Comparison of ENCODE assay signal across 29 cellular contexts in the genomic region with DNA sequence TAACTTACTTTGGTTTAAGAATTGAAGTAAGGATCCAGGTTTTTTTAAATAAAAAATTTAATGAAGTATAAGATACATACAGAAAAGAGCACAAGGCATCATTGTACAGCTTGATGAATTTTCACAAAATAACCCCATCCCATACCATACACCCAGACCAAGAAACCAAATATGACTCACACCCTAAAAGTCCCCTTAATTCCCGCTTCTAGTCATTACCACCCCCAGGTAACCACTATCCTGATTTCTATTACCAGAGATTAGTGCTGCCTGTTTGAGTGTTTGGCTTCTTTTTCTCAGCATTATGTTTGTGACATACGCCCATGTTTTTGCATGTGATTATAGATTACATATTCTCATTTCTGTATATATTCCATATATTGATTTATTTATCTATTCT.
DNase-seq lines count a peak whose midpoint lies in the region; ATAC-seq and TF ChIP-seq lines count a peak whose summit lies in the region.
"Had no signal": no experiment of that assay in that cellular context is flagged by ENCODE, and none has a peak within 500 bp of the region (broad histone marks: within the 10 kb centered on the region; RNA-seq: fewer than 3 reads in every experiment).

No MANE protein-coding gene starts in this region.

- H3K79me2 ChIP-seq in GM23338 (replicated peaks; ENCODE audit: insufficient read depth), result no peaks in the 10 kb centered on the region

- H3K27me3 Mint-ChIP-seq in activated T-cell treated with anti-CD3 and anti-CD28 coated beads, Interleukin-2, amount 50 U/mL, for 4 hours (ENCODE audit: low read depth), result no peaks in the 10 kb centered on the region
- H3K27me3 Mint-ChIP-seq in activated T-helper 17 cell treated with anti-CD3 and anti-CD28 coated beads, Interleukin-2, amount 50 U/mL, for 72 hours, result no peaks in the 10 kb centered on the region
- no peaks in the 10 kb centered on the region for H3K27me3 Mint-ChIP-seq in GM23338 (ENCODE audit: insufficient read depth, low read depth, poor library complexity)
- H3K27me3 Mint-ChIP-seq: activated CD4-positive, alpha-beta memory T cell treated with anti-CD3 and anti-CD28 coated beads for 36 hours had no signal

- H3K27me3 ChIP-seq in lower lobe of right lung (ENCODE audit: low read depth), result no peaks in the 10 kb centered on the region
- H3K27me3 ChIP-seq in GM23338 (ENCODE audit: insufficient read depth), result no peaks in the 10 kb centered on the region
- H3K27me3 ChIP-seq: left lung, MG63, sigmoid colon had no signal

- H3K27ac Mint-ChIP-seq in activated T-helper 17 cell treated with anti-CD3 and anti-CD28 coated beads, Interleukin-2, amount 50 U/mL, for 72 hours, result no peak overlapping the region
- no peak overlapping the region for H3K27ac Mint-ChIP-seq in GM23338
- H3K27ac Mint-ChIP-seq: activated CD4-positive, alpha-beta memory T cell treated with anti-CD3 and anti-CD28 coated beads for 36 hours; B cell; brain; T-helper 1 cell treated with Interleukin-12 subunit alpha and Interleukin-12 subunit beta and Interleukin-4 antibody, amounts not matched to agents 30 μg/mL and 1 μg/mL, for 36 hours had no signal

- intact Hi-C loops in lower lobe of right lung (cut with DNase I), result no loop called here

- peaks cover 15% of the 10 kb centered on the region for H3K4me1 ChIP-seq in lower lobe of right lung
- no peaks in the 10 kb centered on the region for H3K4me1 ChIP-seq in GM23338 (ENCODE audit: insufficient read depth)
- H3K4me1 ChIP-seq: A549, foreskin keratinocyte, sigmoid colon had no signal

- H3F3A ChIP-seq in GM23338 (replicated peaks; ENCODE audit: low read depth), result no peaks in the 10 kb centered on the region

- H3K4me3 ChIP-seq in lower lobe of right lung, result no peak overlapping the region
- H3K4me3 ChIP-seq in GM23338, result no peak overlapping the region
- H3K4me3 ChIP-seq: A549, K562, left lung, MG63, mucosa of descending colon, sigmoid colon had no signal

- no peaks in the 10 kb centered on the region for H3K9me3 Mint-ChIP-seq in activated T-cell treated with anti-CD3 and anti-CD28 coated beads, Interleukin-2, amount 50 U/mL, for 4 hours
- no peaks in the 10 kb centered on the region for H3K9me3 Mint-ChIP-seq in activated T-helper 17 cell treated with anti-CD3 and anti-CD28 coated beads, Interleukin-2, amount 50 U/mL, for 72 hours
- no peaks in the 10 kb centered on the region for H3K9me3 Mint-ChIP-seq in GM23338

- no peak overlapping the region for H3K4me3 Mint-ChIP-seq in activated T-cell treated with anti-CD3 and anti-CD28 coated beads, Interleukin-2, amount 50 U/mL, for 4 hours
- H3K4me3 Mint-ChIP-seq in activated T-helper 17 cell treated with anti-CD3 and anti-CD28 coated beads, Interleukin-2, amount 50 U/mL, for 72 hours, result no peak overlapping the region
- H3K4me3 Mint-ChIP-seq in GM23338, result no peak overlapping the region
- H3K4me3 Mint-ChIP-seq: activated CD4-positive, alpha-beta memory T cell treated with anti-CD3 and anti-CD28 coated beads for 36 hours; B cell; brain; neural crest cell; T-helper 1 cell treated with Interleukin-12 subunit alpha and Interleukin-12 subunit beta and Interleukin-4 antibody, amounts not matched to agents 30 μg/mL and 1 μg/mL, for 36 hours had no signal

- H3K9me3 ChIP-seq in lower lobe of right lung, result no peaks in the 10 kb centered on the region
- H3K9me3 ChIP-seq: A549, left lung, sigmoid colon had no signal

- H3K27ac ChIP-seq in lower lobe of right lung (no peak overlapping the region), GM23338 (ENCODE audit: low read depth) (no peak overlapping the region)
- H3K27ac ChIP-seq: A549, foreskin keratinocyte, left lung, sigmoid colon, VCaP had no signal

- H3K36me3 ChIP-seq in lower lobe of right lung (no peaks in the 10 kb centered on the region), GM23338 (ENCODE audit: insufficient read depth) (no peaks in the 10 kb centered on the region)
- H3K36me3 ChIP-seq: left lung, MG63, sigmoid colon had no signal

- no peaks in the 10 kb centered on the region for H3K36me3 Mint-ChIP-seq in activated T-cell treated with anti-CD3 and anti-CD28 coated beads, Interleukin-2, amount 50 U/mL, for 4 hours (ENCODE audit: insufficient read depth)
- H3K36me3 Mint-ChIP-seq in activated T-helper 17 cell treated with anti-CD3 and anti-CD28 coated beads, Interleukin-2, amount 50 U/mL, for 72 hours (ENCODE audit: low read depth), result no peaks in the 10 kb centered on the region
- H3K36me3 Mint-ChIP-seq in GM23338 (ENCODE audit: low read depth), result no peaks in the 10 kb centered on the region
- H3K36me3 Mint-ChIP-seq: activated CD4-positive, alpha-beta memory T cell treated with anti-CD3 and anti-CD28 coated beads for 36 hours; brain had no signal

- H3K4me1 Mint-ChIP-seq in activated T-cell treated with anti-CD3 and anti-CD28 coated beads, Interleukin-2, amount 50 U/mL, for 4 hours (ENCODE audit: low read depth), result peaks cover 36% of the 10 kb centered on the region
- peaks cover 33% of the 10 kb centered on the region for H3K4me1 Mint-ChIP-seq in activated T-helper 17 cell treated with anti-CD3 and anti-CD28 coated beads, Interleukin-2, amount 50 U/mL, for 72 hours
- peaks cover 9% of the 10 kb centered on the region; the same call in 2 of the 3 replicates for H3K4me1 Mint-ChIP-seq in GM23338
- H3K4me1 Mint-ChIP-seq: brain had no signal

- no peak overlapping the region for H2AFZ ChIP-seq in GM23338

- TF ChIP-seq CTCF in lower lobe of right lung (IDR thresholded peaks at IDR 0.05), result no peak
- no peak for TF ChIP-seq CTCF in GM23338 (conservative IDR thresholded peaks at IDR 0.05; ENCODE audit: low read depth in 2 of 2)

- peak; percentile 99 for ATAC-seq in activated T-cell treated with anti-CD3 and anti-CD28 coated beads, Interleukin-2, amount 50 U/mL, for 4 hours
- peak; percentile 57 for ATAC-seq in GM19025 (IDR thresholded peaks at IDR 0.05; ENCODE audit: low read depth, unreplicated experiment)
- ATAC-seq in HG02798 (IDR thresholded peaks at IDR 0.05; ENCODE audit: poor library complexity, unreplicated experiment), result peak; percentile 71
- peak; percentile 99 for ATAC-seq in activated T-helper 17 cell treated with anti-CD3 and anti-CD28 coated beads, Interleukin-2, amount 50 U/mL, for 72 hours (replicated peaks)
- no peak for ATAC-seq in lower lobe of right lung
- no peak for ATAC-seq in GM23338
- no peak for ATAC-seq in HG03460 (IDR thresholded peaks at IDR 0.05; ENCODE audit: unreplicated experiment)
- ATAC-seq: A549, foreskin keratinocyte, K562, left lung, mucosa of descending colon had no signal

- 0 out of 2 replicates have a peak, but pooled peaks cover 3% of the 10 kb centered on the region for H3K9me2 ChIP-seq in GM23338 (ENCODE audit: insufficient read depth)

- 0 out of 2 replicates have a peak, but pooled peaks cover 4% of the 10 kb centered on the region for H4K20me1 ChIP-seq in GM23338 (replicated peaks; ENCODE audit: insufficient read depth)

- no peak for DNase-seq in activated T-cell treated with anti-CD3 and anti-CD28 coated beads, Interleukin-2, amount 50 U/mL, for 4 hours
- DNase-seq in activated T-cell treated with anti-CD3 and anti-CD28 coated beads for 4 hours (no peak), lower lobe of right lung (no peak), GM23338 (ENCODE audit: low spot score) (no peak)
- DNase-seq: activated CD4-positive, alpha-beta memory T cell treated with anti-CD3 and anti-CD28 coated beads for 36 hours; activated T-cell treated with anti-CD3 and anti-CD28 coated beads, Interleukin-2, amount 50 U/mL, for 48 hours; DMS53; effector memory CD4-positive, alpha-beta T cell; foreskin keratinocyte; left lung; MG63; mucosa of descending colon; NCI-H1417 treated with DMSO at 0.1 percent for 48 hours; NCI-H2171; NCI-H69; RPMI8226; sigmoid colon; stimulated activated CD8-positive, alpha-beta memory T cell treated with anti-CD3 and anti-CD28 coated beads, Interleukin-4, amount 100 ng/mL, for 48 hours had no signal

- H3K4me2 ChIP-seq in GM23338, result no peak overlapping the region
- H3K4me2 ChIP-seq: A549 had no signal

TF ChIP-seq in GM23338, 12 proteins besides CTCF, POLR2A, EP300 and RAD21 (continues in another document):
- TF ChIP-seq ZNF331 (CRISPR knock-in tag; IDR thresholded peaks at IDR 0.05; ENCODE audit: low read depth), result no peak
- TF ChIP-seq NANOG (IDR thresholded peaks at IDR 0.05; ENCODE audit: borderline replicate concordance), result no peak
- TF ChIP-seq ZNF114 (CRISPR knock-in tag; IDR thresholded peaks at IDR 0.05), result no peak

Comparison
In these comparisons a context has a peak if more than half of its experiments do, and no peak if none do; other contexts are left out.
1. ATAC-seq: peak in activated T-cell treated with anti-CD3 and anti-CD28 coated beads, Interleukin-2, amount 50 U/mL, for 4 hours (2 of 2), GM19025 (single experiment), HG02798 (single experiment) and activated T-helper 17 cell treated with anti-CD3 and anti-CD28 coated beads, Interleukin-2, amount 50 U/mL, for 72 hours (single experiment); none in lower lobe of right lung (0 of 2), GM23338 (single experiment) and HG03460 (single experiment).